11 cellular contexts compared by ENCODE assay signal in genomic region chr1:66275601-66276023, GRCh38.
DNase-seq lines count a peak whose midpoint lies in the region; ATAC-seq and TF ChIP-seq lines count a peak whose summit lies in the region.
"Had no signal": no experiment of that assay in that cellular context is flagged by ENCODE, and none has a peak within 500 bp of the region (broad histone marks: within the 10 kb centered on the region; RNA-seq: fewer than 3 reads in every experiment).

No MANE protein-coding gene starts in this region.

- H3K9ac ChIP-seq in skeletal muscle tissue (ENCODE audit: low read depth in 1 of 3, low read length in 3 of 3), result peak overlapping the region in 1 of 3 donors; percentile 7

- H3K4me3 ChIP-seq in HL-60 (replicated peaks; ENCODE audit: insufficient read depth, low read length), result no peak overlapping the region
- peak overlapping the region in 1 of 3 donors; percentile 24 for H3K4me3 ChIP-seq in skeletal muscle tissue (ENCODE audit: low read length in 3 of 3)
- H3K4me3 ChIP-seq: pancreas had no signal

- CTCF ChIA-PET in activated B cell treated with CpG ODN at 0.5 μM for 24 hours (lab: Charles Lee), result interaction anchor here (1.5 to 1.9 kb wide), 3 partner anchors 20 to 169 kb away, joined by 3 to 5 read pairs (median 5); no protein-coding TSS in a partner anchor

- H3K27ac ChIP-seq in HL-60 (replicated peaks), result peak overlapping the region; percentile 29
- peak overlapping the region; percentile 65 for H3K27ac ChIP-seq in skeletal muscle tissue (ENCODE audit: low read depth, low read length)
- H3K27ac ChIP-seq: pancreas, RWPE1 had no signal

- peaks cover 83% of the 10 kb centered on the region for H3K4me1 Mint-ChIP-seq in activated B cell treated with CpG ODN at 0.5 μM for 24 hours

- peaks cover 29 to 39% (median 37%) of the 10 kb centered on the region in 3 donors for H3K4me1 ChIP-seq in skeletal muscle tissue (ENCODE audit: control insufficient read depth in 3 of 3, insufficient read depth in 3 of 3, low read length in 3 of 3)

- DNase-seq in HL-60 (ENCODE audit: low read depth in 1 of 2, low spot score in 1 of 2) (peak in 1 of 2 experiments; percentile 40), activated B cell treated with CpG ODN at 0.5 μM for 24 hours (no peak), Right ventricle myocardium superior (no peak), GM03348 (ENCODE audit: low spot score) (no peak)
- DNase-seq: activated gamma-delta T cell, KG1 had no signal

- H3K36me3 ChIP-seq in skeletal muscle tissue (ENCODE audit: control insufficient read depth in 3 of 3, insufficient read depth in 3 of 3, low read length in 3 of 3), result no peaks in the 10 kb centered on the region
- H3K36me3 ChIP-seq: pancreas had no signal

- intact Hi-C loops in activated B cell treated with CpG ODN at 0.5 μM for 24 hours (cut with micrococcal nuclease), result loop anchor here (10.0 kb wide), 1 partner anchor 1409 kb away; the partner anchor contains the start of gene GADD45A
- intact Hi-C loops in Right ventricle myocardium superior (cut with DNase I), result no loop called here

- peak overlapping the region; percentile 62 for H3K27ac Mint-ChIP-seq in activated B cell treated with CpG ODN at 0.5 μM for 24 hours

- no peaks in the 10 kb centered on the region for H3K9me3 ChIP-seq in skeletal muscle tissue (ENCODE audit: control insufficient read depth in 3 of 3, low read length in 3 of 3)
- H3K9me3 ChIP-seq: pancreas had no signal

- no peaks in the 10 kb centered on the region for H3K27me3 ChIP-seq in HL-60 (ENCODE audit: insufficient read depth, poor library complexity, severe bottlenecking)
- H3K27me3 ChIP-seq in skeletal muscle tissue (ENCODE audit: control insufficient read depth in 3 of 3, insufficient read depth in 3 of 3, low read length in 3 of 3), result no peaks in the 10 kb centered on the region
- H3K27me3 ChIP-seq: pancreas had no signal

- no peaks in the 10 kb centered on the region for H3K36me3 Mint-ChIP-seq in activated B cell treated with CpG ODN at 0.5 μM for 24 hours (ENCODE audit: low read depth)

- no peaks in the 10 kb centered on the region for H3K27me3 Mint-ChIP-seq in activated B cell treated with CpG ODN at 0.5 μM for 24 hours

- POLR2A ChIA-PET in activated B cell treated with CpG ODN at 0.5 μM for 24 hours (lab: Charles Lee), result interaction anchor here (0.7 to 3.1 kb wide), 6 partner anchors 12 to 164 kb away, joined by 4 to 31 read pairs (median 4); no protein-coding TSS in a partner anchor

- H3K9me3 Mint-ChIP-seq in activated B cell treated with CpG ODN at 0.5 μM for 24 hours, result no peaks in the 10 kb centered on the region

- peak overlapping the region; percentile 30 for H3K4me3 Mint-ChIP-seq in activated B cell treated with CpG ODN at 0.5 μM for 24 hours

- ATAC-seq in activated B cell treated with CpG ODN at 0.5 μM for 24 hours (ENCODE audit: low read depth) (no peak), Right ventricle myocardium superior (ENCODE audit: poor library complexity) (peak; percentile 23), HG03025 (IDR thresholded peaks at IDR 0.05; ENCODE audit: low FRiP score, unreplicated experiment) (no peak), SK-N-SH treated with all-trans-retinoic acid at 6 μM for 48 hours (no peak)

- TF ChIP-seq CTCF in HL-60 (IDR thresholded peaks at IDR 0.05; ENCODE audit: insufficient read depth, low read length) (no peak), activated B cell treated with CpG ODN at 0.5 μM for 24 hours (IDR thresholded peaks at IDR 0.05) (no peak)

TF ChIP-seq in SK-N-SH treated with all-trans-retinoic acid at 6 μM for 48 hours, 23 proteins besides CTCF, POLR2A, EP300 and RAD21:
- TF ChIP-seq ZFP30 (CRISPR knock-in tag; IDR thresholded peaks at IDR 0.05) (no peak), TOX (CRISPR knock-in tag; IDR thresholded peaks at IDR 0.05; ENCODE audit: borderline replicate concordance) (no peak), OSR1 (CRISPR knock-in tag; IDR thresholded peaks at IDR 0.05) (no peak), ZFP3 (CRISPR knock-in tag; IDR thresholded peaks at IDR 0.05) (no peak), SNAI2 (CRISPR knock-in tag; IDR thresholded peaks at IDR 0.05) (no peak), ISL1 (CRISPR knock-in tag; IDR thresholded peaks at IDR 0.05) (no peak), ZNF70 (CRISPR knock-in tag; IDR thresholded peaks at IDR 0.05) (no peak), ARNTL (CRISPR knock-in tag; IDR thresholded peaks at IDR 0.05; ENCODE audit: borderline replicate concordance, low read depth) (no peak), RARB (CRISPR knock-in tag; IDR thresholded peaks at IDR 0.05) (no peak), TSHZ2 (CRISPR knock-in tag; IDR thresholded peaks at IDR 0.05) (no peak), TCF4 (CRISPR knock-in tag; IDR thresholded peaks at IDR 0.05; ENCODE audit: borderline replicate concordance) (no peak), GLIS3 (CRISPR knock-in tag; IDR thresholded peaks at IDR 0.05) (no peak), ZNF565 (CRISPR knock-in tag; conservative IDR thresholded peaks at IDR 0.05; ENCODE audit: low read depth) (no peak), PPARA (CRISPR knock-in tag; IDR thresholded peaks at IDR 0.05; ENCODE audit: borderline replicate concordance) (no peak)
